In the genomic region with DNA sequence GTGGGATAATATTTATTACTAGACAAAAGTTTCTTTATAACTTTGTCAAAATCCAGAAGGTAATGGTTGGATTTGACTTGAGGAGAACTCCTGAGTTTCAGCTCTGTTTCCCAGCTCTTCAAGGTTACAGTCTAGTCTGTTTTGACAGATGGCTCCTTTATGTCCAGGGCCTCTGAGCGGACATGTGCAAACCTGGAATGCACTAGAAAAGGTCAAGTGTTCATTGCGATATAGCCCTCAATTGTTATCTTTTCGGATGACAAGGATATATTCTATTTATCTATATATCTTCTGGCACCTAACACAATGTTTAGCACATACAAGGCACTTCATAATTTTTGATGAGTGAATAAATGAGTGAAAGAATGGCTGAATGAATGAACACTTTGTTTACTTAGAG, we compare ENCODE assay signal across 15 cellular contexts.
DNase-seq lines count a peak whose midpoint lies in the region; ATAC-seq and TF ChIP-seq lines count a peak whose summit lies in the region.
"Had no signal": no experiment of that assay in that cellular context is flagged by ENCODE, and none has a peak within 500 bp of the region (broad histone marks: within the 10 kb centered on the region; RNA-seq: fewer than 3 reads in every experiment).

No MANE protein-coding gene starts in this region.

- peak overlapping the region; percentile 74 for H3K27ac Mint-ChIP-seq in nephron progenitor cell
- H3K27ac Mint-ChIP-seq: CD4-positive, alpha-beta memory T cell; GM23338 had no signal

- peaks cover 3% of the 10 kb centered on the region for H3K4me1 Mint-ChIP-seq in nephron progenitor cell
- H3K4me1 Mint-ChIP-seq: CD4-positive, alpha-beta memory T cell had no signal

- in situ Hi-C loops in SK-MEL-5 (cut with HindIII; ENCODE audit: low pct_unique_long_range_greater_than_20kb, low sequenced_read_pairs) = no loop called here

- ATAC-seq in HG02759 (IDR thresholded peaks at IDR 0.05; ENCODE audit: unreplicated experiment) = no peak
- ATAC-seq: GM23338, HCT116 had no signal

- no peak for TF ChIP-seq CTCF in nephron progenitor cell (IDR thresholded peaks at IDR 0.05)

- DNase-seq in COLO829 (ENCODE audit: low spot score) (peak; percentile 40), DMS53 (lab: John Stamatoyannopoulos, UW) (peak; percentile 58), SK-MEL-5 (ENCODE audit: low read depth, low spot score) (peak; percentile 80), nephron progenitor cell (no peak), NCI-H446 (lab: John Stamatoyannopoulos, UW) (no peak)
- DNase-seq: C1 segment of cervical spinal cord; Caco-2; CD4-positive, alpha-beta memory T cell; DMS153; DMS79 treated with DMSO at 0.1 percent for 48 hours; GF-D8; H9 had no signal

- H3K9me3 Mint-ChIP-seq in nephron progenitor cell = no peaks in the 10 kb centered on the region
- H3K9me3 Mint-ChIP-seq: GM23338, H9 had no signal

- no peak overlapping the region for H3K4me3 Mint-ChIP-seq in nephron progenitor cell
- H3K4me3 Mint-ChIP-seq: CD4-positive, alpha-beta memory T cell; GM23338; H9 had no signal

- H3K36me3 Mint-ChIP-seq in nephron progenitor cell (ENCODE audit: low read depth) = no peaks in the 10 kb centered on the region
- H3K36me3 Mint-ChIP-seq: CD4-positive, alpha-beta memory T cell had no signal

- peaks cover 3% of the 10 kb centered on the region for H3K27me3 Mint-ChIP-seq in nephron progenitor cell (ENCODE audit: low read depth, poor library complexity)
- H3K27me3 Mint-ChIP-seq: CD4-positive, alpha-beta memory T cell had no signal

Comparison
In these comparisons a context has a peak if more than half of its experiments do, and no peak if none do; other contexts are left out.
1. DNase-seq: peak in COLO829 (single experiment), DMS53 (single experiment) and SK-MEL-5 (single experiment); none in nephron progenitor cell (single experiment) and NCI-H446 (0 of 2).